Comparison of ENCODE assay signal across 1 cellular context in the genomic region with DNA sequence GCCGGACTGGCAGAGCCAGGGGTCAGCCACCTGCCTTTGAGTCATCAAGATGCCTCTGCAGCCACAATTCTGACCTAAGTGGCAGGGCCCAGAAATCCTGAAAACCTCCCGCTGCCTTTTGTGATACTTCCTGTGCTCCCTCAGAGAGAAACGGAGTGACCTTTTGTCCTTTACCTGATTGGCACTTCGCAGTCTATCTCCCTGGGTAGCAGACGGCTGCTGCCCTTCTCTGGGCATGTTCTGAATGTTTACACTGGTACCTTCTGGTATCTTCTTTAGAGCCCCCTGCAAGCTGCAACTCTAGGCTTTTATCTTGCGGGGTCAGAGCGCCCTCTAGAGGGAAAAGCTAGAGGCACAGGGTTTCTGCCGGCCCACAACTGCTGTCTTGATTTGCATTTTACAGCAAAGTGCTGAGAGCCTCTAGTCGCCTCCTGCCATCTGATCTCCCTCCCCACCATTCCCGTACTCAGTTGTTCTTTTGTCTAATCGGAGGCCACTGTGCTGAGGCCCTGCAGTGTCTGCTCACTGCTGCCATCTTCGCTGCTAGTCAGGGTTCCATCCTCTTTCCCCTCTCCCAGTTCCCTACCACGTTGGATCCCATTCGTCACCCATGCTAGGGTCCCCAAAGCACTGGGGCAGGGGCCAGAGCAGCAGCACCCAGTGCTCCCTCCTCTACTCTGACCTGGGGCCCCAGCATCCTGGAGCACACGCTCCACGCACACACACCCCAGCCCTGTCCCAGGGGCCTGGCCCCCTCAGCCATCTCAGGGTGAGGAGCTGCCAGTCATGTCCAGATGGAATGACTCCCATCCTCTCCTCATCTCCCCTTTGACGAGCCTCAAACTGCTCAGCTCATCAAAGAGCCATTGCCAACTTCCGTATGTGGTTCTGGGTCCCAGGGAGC.
TF ChIP-seq lines count a peak whose summit lies in the region.

No MANE protein-coding gene starts in this region.

TF ChIP-seq in HepG2, 621 proteins besides CTCF, POLR2A, EP300 and RAD21 (continued from another document and continues in another):
- TF ChIP-seq PREB (CRISPR knock-in tag; IDR thresholded peaks at IDR 0.05): no peak
- no peak for TF ChIP-seq RFX5 (IDR thresholded peaks at IDR 0.05; ENCODE audit: low read depth, low read length)
- TF ChIP-seq NONO (IDR thresholded peaks at IDR 0.05): no peak
- no peak for TF ChIP-seq NONO (CRISPR knock-in tag; conservative IDR thresholded peaks at IDR 0.05)
- peak; percentile 56; the same call in 1 of the 2 replicates for TF ChIP-seq CAMTA2 (CRISPR knock-in tag; IDR thresholded peaks at IDR 0.05; ENCODE audit: borderline replicate concordance)
- TF ChIP-seq SRF (IDR thresholded peaks at IDR 0.05; ENCODE audit: low read depth, low read length): no peak
- no peak for TF ChIP-seq ZNF367 (CRISPR knock-in tag; IDR thresholded peaks at IDR 0.05; ENCODE audit: borderline replicate concordance)
- TF ChIP-seq JDP2 (CRISPR knock-in tag; IDR thresholded peaks at IDR 0.05; ENCODE audit: borderline replicate concordance): no peak
- TF ChIP-seq, protein P1, sequence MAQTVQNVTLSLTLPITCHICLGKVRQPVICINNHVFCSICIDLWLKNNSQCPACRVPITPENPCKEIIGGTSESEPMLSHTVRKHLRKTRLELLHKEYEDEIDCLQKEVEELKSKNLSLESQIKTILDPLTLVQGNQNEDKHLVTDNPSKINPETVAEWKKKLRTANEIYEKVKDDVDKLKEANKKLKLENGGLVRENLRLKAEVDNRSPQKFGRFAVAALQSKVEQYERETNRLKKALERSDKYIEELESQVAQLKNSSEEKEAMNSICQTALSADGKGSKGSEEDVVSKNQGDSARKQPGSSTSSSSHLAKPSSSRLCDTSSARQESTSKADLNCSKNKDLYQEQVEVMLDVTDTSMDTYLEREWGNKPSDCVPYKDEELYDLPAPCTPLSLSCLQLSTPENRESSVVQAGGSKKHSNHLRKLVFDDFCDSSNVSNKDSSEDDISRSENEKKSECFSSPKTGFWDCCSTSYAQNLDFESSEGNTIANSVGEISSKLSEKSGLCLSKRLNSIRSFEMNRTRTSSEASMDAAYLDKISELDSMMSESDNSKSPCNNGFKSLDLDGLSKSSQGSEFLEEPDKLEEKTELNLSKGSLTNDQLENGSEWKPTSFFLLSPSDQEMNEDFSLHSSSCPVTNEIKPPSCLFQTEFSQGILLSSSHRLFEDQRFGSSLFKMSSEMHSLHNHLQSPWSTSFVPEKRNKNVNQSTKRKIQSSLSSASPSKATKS (CRISPR knock-in tag; IDR thresholded peaks at IDR 0.05): no peak
- no peak for TF ChIP-seq SYNCRIP (IDR thresholded peaks at IDR 0.05; ENCODE audit: insufficient read depth, low read depth, low read length)
- TF ChIP-seq, protein P2, sequence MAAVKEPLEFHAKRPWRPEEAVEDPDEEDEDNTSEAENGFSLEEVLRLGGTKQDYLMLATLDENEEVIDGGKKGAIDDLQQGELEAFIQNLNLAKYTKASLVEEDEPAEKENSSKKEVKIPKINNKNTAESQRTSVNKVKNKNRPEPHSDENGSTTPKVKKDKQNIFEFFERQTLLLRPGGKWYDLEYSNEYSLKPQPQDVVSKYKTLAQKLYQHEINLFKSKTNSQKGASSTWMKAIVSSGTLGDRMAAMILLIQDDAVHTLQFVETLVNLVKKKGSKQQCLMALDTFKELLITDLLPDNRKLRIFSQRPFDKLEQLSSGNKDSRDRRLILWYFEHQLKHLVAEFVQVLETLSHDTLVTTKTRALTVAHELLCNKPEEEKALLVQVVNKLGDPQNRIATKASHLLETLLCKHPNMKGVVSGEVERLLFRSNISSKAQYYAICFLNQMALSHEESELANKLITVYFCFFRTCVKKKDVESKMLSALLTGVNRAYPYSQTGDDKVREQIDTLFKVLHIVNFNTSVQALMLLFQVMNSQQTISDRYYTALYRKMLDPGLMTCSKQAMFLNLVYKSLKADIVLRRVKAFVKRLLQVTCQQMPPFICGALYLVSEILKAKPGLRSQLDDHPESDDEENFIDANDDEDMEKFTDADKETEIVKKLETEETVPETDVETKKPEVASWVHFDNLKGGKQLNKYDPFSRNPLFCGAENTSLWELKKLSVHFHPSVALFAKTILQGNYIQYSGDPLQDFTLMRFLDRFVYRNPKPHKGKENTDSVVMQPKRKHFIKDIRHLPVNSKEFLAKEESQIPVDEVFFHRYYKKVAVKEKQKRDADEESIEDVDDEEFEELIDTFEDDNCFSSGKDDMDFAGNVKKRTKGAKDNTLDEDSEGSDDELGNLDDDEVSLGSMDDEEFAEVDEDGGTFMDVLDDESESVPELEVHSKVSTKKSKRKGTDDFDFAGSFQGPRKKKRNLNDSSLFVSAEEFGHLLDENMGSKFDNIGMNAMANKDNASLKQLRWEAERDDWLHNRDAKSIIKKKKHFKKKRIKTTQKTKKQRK (IDR thresholded peaks at IDR 0.05; ENCODE audit: low read length): no peak
- 0 out of 2 replicates have a peak, but pooled peaks have one; percentile 24 for TF ChIP-seq ELF3 (CRISPR knock-in tag; IDR thresholded peaks at IDR 0.05)
- peak; percentile 31; the same call in 1 of the 2 replicates for TF ChIP-seq MAZ (IDR thresholded peaks at IDR 0.05; ENCODE audit: borderline replicate concordance, low read depth, low read length)
- TF ChIP-seq MAZ (CRISPR knock-in tag; IDR thresholded peaks at IDR 0.05; ENCODE audit: low read depth): no peak
- TF ChIP-seq ZSCAN22 (CRISPR knock-in tag; IDR thresholded peaks at IDR 0.05): no peak
- TF ChIP-seq BHLHE40 (IDR thresholded peaks at IDR 0.05; ENCODE audit: low read length): no peak
- 0 out of 2 replicates have a peak, but pooled peaks have one; percentile 41 for TF ChIP-seq YEATS2 (CRISPR knock-in tag; IDR thresholded peaks at IDR 0.05; ENCODE audit: borderline replicate concordance)
- no peak for TF ChIP-seq GABPA (IDR thresholded peaks at IDR 0.05; ENCODE audit: low read depth, low read length)
- TF ChIP-seq GABPA (CRISPR knock-in tag; IDR thresholded peaks at IDR 0.05; ENCODE audit: low read depth): no peak
- TF ChIP-seq MED13 (CRISPR knock-in tag; IDR thresholded peaks at IDR 0.05): no peak
- TF ChIP-seq AHDC1 (CRISPR knock-in tag; IDR thresholded peaks at IDR 0.05; ENCODE audit: borderline replicate concordance): 0 out of 2 replicates have a peak, but pooled peaks have one; percentile 16
- TF ChIP-seq, protein P3, sequence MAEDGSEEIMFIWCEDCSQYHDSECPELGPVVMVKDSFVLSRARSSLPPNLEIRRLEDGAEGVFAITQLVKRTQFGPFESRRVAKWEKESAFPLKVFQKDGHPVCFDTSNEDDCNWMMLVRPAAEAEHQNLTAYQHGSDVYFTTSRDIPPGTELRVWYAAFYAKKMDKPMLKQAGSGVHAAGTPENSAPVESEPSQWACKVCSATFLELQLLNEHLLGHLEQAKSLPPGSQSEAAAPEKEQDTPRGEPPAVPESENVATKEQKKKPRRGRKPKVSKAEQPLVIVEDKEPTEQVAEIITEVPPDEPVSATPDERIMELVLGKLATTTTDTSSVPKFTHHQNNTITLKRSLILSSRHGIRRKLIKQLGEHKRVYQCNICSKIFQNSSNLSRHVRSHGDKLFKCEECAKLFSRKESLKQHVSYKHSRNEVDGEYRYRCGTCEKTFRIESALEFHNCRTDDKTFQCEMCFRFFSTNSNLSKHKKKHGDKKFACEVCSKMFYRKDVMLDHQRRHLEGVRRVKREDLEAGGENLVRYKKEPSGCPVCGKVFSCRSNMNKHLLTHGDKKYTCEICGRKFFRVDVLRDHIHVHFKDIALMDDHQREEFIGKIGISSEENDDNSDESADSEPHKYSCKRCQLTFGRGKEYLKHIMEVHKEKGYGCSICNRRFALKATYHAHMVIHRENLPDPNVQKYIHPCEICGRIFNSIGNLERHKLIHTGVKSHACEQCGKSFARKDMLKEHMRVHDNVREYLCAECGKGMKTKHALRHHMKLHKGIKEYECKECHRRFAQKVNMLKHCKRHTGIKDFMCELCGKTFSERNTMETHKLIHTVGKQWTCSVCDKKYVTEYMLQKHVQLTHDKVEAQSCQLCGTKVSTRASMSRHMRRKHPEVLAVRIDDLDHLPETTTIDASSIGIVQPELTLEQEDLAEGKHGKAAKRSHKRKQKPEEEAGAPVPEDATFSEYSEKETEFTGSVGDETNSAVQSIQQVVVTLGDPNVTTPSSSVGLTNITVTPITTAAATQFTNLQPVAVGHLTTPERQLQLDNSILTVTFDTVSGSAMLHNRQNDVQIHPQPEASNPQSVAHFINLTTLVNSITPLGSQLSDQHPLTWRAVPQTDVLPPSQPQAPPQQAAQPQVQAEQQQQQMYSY (CRISPR knock-in tag; IDR thresholded peaks at IDR 0.05): no peak
- no peak for TF ChIP-seq PAX8 (CRISPR knock-in tag; IDR thresholded peaks at IDR 0.05; ENCODE audit: borderline replicate concordance)
- TF ChIP-seq ZNF446 (CRISPR knock-in tag; IDR thresholded peaks at IDR 0.05): no peak
- TF ChIP-seq RBAK (CRISPR knock-in tag; IDR thresholded peaks at IDR 0.05): no peak
- no peak for TF ChIP-seq MBNL3 (CRISPR knock-in tag; conservative IDR thresholded peaks at IDR 0.05)
- TF ChIP-seq ZNF280D (CRISPR knock-in tag; IDR thresholded peaks at IDR 0.05): no peak
- TF ChIP-seq KMT2A (CRISPR knock-in tag; IDR thresholded peaks at IDR 0.05): 0 out of 2 replicates have a peak, but pooled peaks have one; percentile 33
- TF ChIP-seq CBX5 (CRISPR knock-in tag; IDR thresholded peaks at IDR 0.05; ENCODE audit: borderline replicate concordance): peak; percentile 50; the same call in 1 of the 2 replicates
- no peak for TF ChIP-seq FOXK2 (IDR thresholded peaks at IDR 0.05)
- TF ChIP-seq, protein P4, sequence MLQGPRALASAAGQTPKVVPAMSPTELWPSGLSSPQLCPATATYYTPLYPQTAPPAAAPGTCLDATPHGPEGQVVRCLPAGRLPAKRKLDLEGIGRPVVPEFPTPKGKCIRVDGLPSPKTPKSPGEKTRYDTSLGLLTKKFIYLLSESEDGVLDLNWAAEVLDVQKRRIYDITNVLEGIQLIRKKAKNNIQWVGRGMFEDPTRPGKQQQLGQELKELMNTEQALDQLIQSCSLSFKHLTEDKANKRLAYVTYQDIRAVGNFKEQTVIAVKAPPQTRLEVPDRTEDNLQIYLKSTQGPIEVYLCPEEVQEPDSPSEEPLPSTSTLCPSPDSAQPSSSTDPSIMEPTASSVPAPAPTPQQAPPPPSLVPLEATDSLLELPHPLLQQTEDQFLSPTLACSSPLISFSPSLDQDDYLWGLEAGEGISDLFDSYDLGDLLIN (CRISPR knock-in tag; IDR thresholded peaks at IDR 0.05; ENCODE audit: borderline replicate concordance): no peak
- peak; percentile 15; the same call in 1 of the 2 replicates for TF ChIP-seq KAT8 (CRISPR knock-in tag; IDR thresholded peaks at IDR 0.05)
- 0 out of 2 replicates have a peak, but pooled peaks have one; percentile 18 for TF ChIP-seq ZNF143 (CRISPR knock-in tag; IDR thresholded peaks at IDR 0.05)
